21 cellular contexts compared by ENCODE assay signal in genomic region chr7:68730871-68731403, GRCh38.
A peak's percentile ranks its signal among the peaks of the same experiment; 100 is the strongest.
DNase-seq lines count a peak whose midpoint lies in the region; ATAC-seq, FAIRE-seq and TF ChIP-seq lines count a peak whose summit lies in the region.
"Had no signal": no experiment of that assay in that cellular context is flagged by ENCODE, and none has a peak within 500 bp of the region (broad histone marks: within the 10 kb centered on the region; RNA-seq: fewer than 3 reads in every experiment).

No MANE protein-coding gene starts in this region.

- H3K9me3 ChIP-seq in Peyer's patch (no peaks in the 10 kb centered on the region), pancreas (no peaks in the 10 kb centered on the region)
- H3K9me3 ChIP-seq: ovary, testis had no signal

- TF ChIP-seq POLR2A in Peyer's patch (IDR thresholded peaks at IDR 0.05) = no peak

- no peak for FAIRE-seq in pancreas (lab: Jason Lieb, UNC)
- no peak for FAIRE-seq in HTR-8/SVneo (lab: Jason Lieb, UNC)
- FAIRE-seq: astrocyte, endothelial cell of umbilical vein had no signal

- ATAC-seq in pancreas = peak; percentile 84 to 94 (median 92)
- ATAC-seq: left colon had no signal

- H3K4me3 ChIP-seq in Peyer's patch (no peak overlapping the region), pancreas (no peak overlapping the region)
- H3K4me3 ChIP-seq: ovary, SJSA1, testis had no signal

- H3K27me3 ChIP-seq in Peyer's patch (no peaks in the 10 kb centered on the region), pancreas (no peaks in the 10 kb centered on the region)
- H3K27me3 ChIP-seq: ovary, SJSA1, testis had no signal

- H3K4me1 ChIP-seq in Peyer's patch (peaks cover 0 to 22% (median 0%) of the 10 kb centered on the region in 4 donors), pancreas (peaks cover 0 to 11% (median 4%) of the 10 kb centered on the region in 3 donors)
- H3K4me1 ChIP-seq: SJSA1 had no signal

- intact Hi-C loops in pancreas (cut with DNase I) = loop anchor here in 1 of 3 donors (10.0 kb wide), 1 partner anchor 56 kb away; no protein-coding TSS in a partner anchor

- no peak overlapping the region for H3K27ac ChIP-seq in Peyer's patch
- peak overlapping the region in 1 of 4 donors; percentile 13 for H3K27ac ChIP-seq in pancreas
- H3K27ac ChIP-seq: ovary, SJSA1, testis had no signal

- H3K36me3 ChIP-seq in Peyer's patch = no peaks in the 10 kb centered on the region
- no peaks in the 10 kb centered on the region for H3K36me3 ChIP-seq in pancreas
- H3K36me3 ChIP-seq: ovary, SJSA1 had no signal

- TF ChIP-seq CTCF in Peyer's patch (IDR thresholded peaks at IDR 0.05) (no peak), pancreas (IDR thresholded peaks at IDR 0.05) (no peak)

- DNase-seq in HT-29 (ENCODE audit: low spot score) (peak; percentile 14), NCI-H1930 (lab: John Stamatoyannopoulos, UW) (peak; percentile 60 to 86), Peyer's patch (peak in 2 of 3 donors; percentile 47 to 58), pancreas (peak in 4 of 6 donors; percentile 62 to 83 (median 67)), HTR-8/SVneo (ENCODE audit: insufficient read length, low spot score) (no peak), NCI-H226 (no peak), ureter (ENCODE audit: low spot score) (no peak)
- DNase-seq: activated CD4-positive, alpha-beta T cell treated with anti-CD3 and anti-CD28 coated beads for 4 hours; activated naive CD4-positive, alpha-beta T cell treated with Interleukin-2 at 50 U/mL for 16 hours; cortex of kidney; foreskin fibroblast; left colon; NCI-H1436; ovary; stimulated activated CD4-positive, alpha-beta T cell treated with anti-CD3 and anti-CD28 coated beads, Interleukin-4, amount 100 ng/mL, for 24 hours; stimulated activated CD8-positive, alpha-beta memory T cell treated with anti-CD3 and anti-CD28 coated beads, Interleukin-4, amount 100 ng/mL, for 48 hours; T1000; testis had no signal

Comparison
In these comparisons a context has a peak if more than half of its experiments do, and no peak if none do; other contexts are left out.
1. DNase-seq: peak in HT-29 (single experiment), NCI-H1930 (2 of 2), Peyer's patch (2 of 3) and pancreas (4 of 6); none in HTR-8/SVneo (single experiment), NCI-H226 (single experiment) and ureter (single experiment).